Comparison of ENCODE assay signal across 26 cellular contexts in genomic region chr20:20755674-20756319, GRCh38.
"Had no signal": no experiment of that assay in that cellular context is flagged by ENCODE, and none has a peak within 500 bp of the region (broad histone marks: within the 10 kb centered on the region; RNA-seq: fewer than 3 reads in every experiment).

No MANE protein-coding gene starts in this region.

- H3K27ac ChIP-seq: colonic mucosa, esophagus squamous epithelium, heart right ventricle, left ventricle myocardium inferior, lower lobe of right lung, ovary, psoas muscle, testis, tibial artery, upper lobe of right lung, uterus had no signal

- DNase-seq: colonic mucosa; dermis blood vessel endothelial cell; effector memory CD4-positive, alpha-beta T cell; esophagus squamous epithelium; foreskin melanocyte; glutamatergic neuron; heart right ventricle; left cardiac atrium; left ventricle myocardium inferior; lower lobe of right lung; naive thymus-derived CD8-positive, alpha-beta T cell; nephron progenitor cell; occipital lobe; ovary; posterior cingulate gyrus; psoas muscle; stimulated activated CD4-positive, alpha-beta T cell treated with anti-CD3 and anti-CD28 coated beads, Interleukin-2, amount 100 ng/mL, for 24 hours; stimulated activated CD4-positive, alpha-beta T cell treated with anti-CD3 and anti-CD28 coated beads, Interleukin-4, amount 100 ng/mL, for 24 hours; stimulated activated naive CD8-positive, alpha-beta T cell treated with anti-CD3 and anti-CD28 coated beads, Interleukin-15, Interleukin-2, amounts not matched to agents 100 U/mL and 50 U/mL, for 24 hours; substantia nigra; testis; tibial artery; upper lobe of right lung; uterus had no signal

- H3K4me1 Mint-ChIP-seq: nephron progenitor cell; stimulated activated effector memory CD8-positive, alpha-beta T cell treated with anti-CD3 and anti-CD28 coated beads, Interleukin-12 subunit alpha, Interleukin-12 subunit beta, amount 100 ng/mL, for 72 hours had no signal

- H3K9me3 Mint-ChIP-seq: naive thymus-derived CD8-positive, alpha-beta T cell; nephron progenitor cell; stimulated activated effector memory CD8-positive, alpha-beta T cell treated with anti-CD3 and anti-CD28 coated beads, Interleukin-12 subunit alpha, Interleukin-12 subunit beta, amount 100 ng/mL, for 72 hours had no signal

- H3K36me3 ChIP-seq: colonic mucosa, esophagus squamous epithelium, heart right ventricle, left ventricle myocardium inferior, lower lobe of right lung, ovary, tibial artery, upper lobe of right lung, uterus had no signal

- H3K27ac Mint-ChIP-seq: naive thymus-derived CD8-positive, alpha-beta T cell; nephron progenitor cell; stimulated activated effector memory CD8-positive, alpha-beta T cell treated with anti-CD3 and anti-CD28 coated beads, Interleukin-12 subunit alpha, Interleukin-12 subunit beta, amount 100 ng/mL, for 72 hours had no signal

- ATAC-seq: heart right ventricle; left cardiac atrium; lower lobe of right lung; naive thymus-derived CD8-positive, alpha-beta T cell; psoas muscle; sciatic nerve; stimulated activated effector memory CD8-positive, alpha-beta T cell treated with anti-CD3 and anti-CD28 coated beads, Interleukin-12 subunit alpha, Interleukin-12 subunit beta, amount 100 ng/mL, for 72 hours; stimulated activated naive CD8-positive, alpha-beta T cell treated with anti-CD3 and anti-CD28 coated beads, Interleukin-15, Interleukin-2, amounts not matched to agents 100 U/mL and 50 U/mL, for 24 hours had no signal

- H3K27me3 ChIP-seq: colonic mucosa, esophagus squamous epithelium, heart right ventricle, ovary, testis, tibial artery, uterus had no signal

- H3K36me3 Mint-ChIP-seq: naive thymus-derived CD8-positive, alpha-beta T cell; stimulated activated effector memory CD8-positive, alpha-beta T cell treated with anti-CD3 and anti-CD28 coated beads, Interleukin-12 subunit alpha, Interleukin-12 subunit beta, amount 100 ng/mL, for 72 hours had no signal

- H3K9me3 ChIP-seq: colonic mucosa, esophagus squamous epithelium, heart right ventricle, left ventricle myocardium inferior, lower lobe of right lung, ovary, psoas muscle, testis, tibial artery, upper lobe of right lung, uterus had no signal

- H3K4me1 ChIP-seq: colonic mucosa, esophagus squamous epithelium, psoas muscle, testis, tibial artery, upper lobe of right lung, uterus had no signal

- H3K4me3 Mint-ChIP-seq: naive thymus-derived CD8-positive, alpha-beta T cell; nephron progenitor cell; stimulated activated effector memory CD8-positive, alpha-beta T cell treated with anti-CD3 and anti-CD28 coated beads, Interleukin-12 subunit alpha, Interleukin-12 subunit beta, amount 100 ng/mL, for 72 hours had no signal

- H3K4me3 ChIP-seq: colonic mucosa, esophagus squamous epithelium, heart right ventricle, left ventricle myocardium inferior, lower lobe of right lung, ovary, psoas muscle, testis, tibial artery, upper lobe of right lung, uterus had no signal
